In genomic region chr2:132473174-132473883, GRCh38 we compare ENCODE assay signal across 13 cellular contexts.
A peak's percentile ranks its signal among the peaks of the same experiment; 100 is the strongest.
DNase-seq lines count a peak whose midpoint lies in the region; ATAC-seq lines count a peak whose summit lies in the region.
"Had no signal": no experiment of that assay in that cellular context is flagged by ENCODE, and none has a peak within 500 bp of the region (broad histone marks: within the 10 kb centered on the region; RNA-seq: fewer than 3 reads in every experiment).

No MANE protein-coding gene starts in this region.

- peak; percentile 29 for DNase-seq in NCI-H82 (lab: John Stamatoyannopoulos, UW)
- no peak for DNase-seq in NCI-H82 treated with DMSO at 0.1 percent for 48 hours (lab: John Stamatoyannopoulos, UW; ENCODE audit: unreplicated experiment)
- DNase-seq in NCI-H524 treated with DMSO at 0.1 percent for 48 hours (lab: John Stamatoyannopoulos, UW) = peak; percentile 29
- peak; percentile 12 for DNase-seq in cerebellar cortex (ENCODE audit: low spot score)
- DNase-seq in stimulated activated naive CD4-positive, alpha-beta T cell (lab: John Stamatoyannopoulos, UW) = no peak
- no peak for DNase-seq in hepatic stellate cell (ENCODE audit: low spot score)
- DNase-seq: AML-193; Caco-2; CD4-positive, alpha-beta T cell; DMS79 treated with DMSO at 0.1 percent for 48 hours; GF-D8 had no signal

- no peak for ATAC-seq in GM21390 (IDR thresholded peaks at IDR 0.05; ENCODE audit: unreplicated experiment)
- ATAC-seq: A549 had no signal

Comparison
In these comparisons a context has a peak if more than half of its experiments do, and no peak if none do; other contexts are left out.
1. DNase-seq: peak in NCI-H82 (single experiment), NCI-H524 treated with DMSO at 0.1 percent for 48 hours (single experiment) and cerebellar cortex (single experiment); none in NCI-H82 treated with DMSO at 0.1 percent for 48 hours (single experiment), stimulated activated naive CD4-positive, alpha-beta T cell (0 of 6) and hepatic stellate cell (single experiment).